8 cellular contexts compared by ENCODE assay signal in the genomic region with DNA sequence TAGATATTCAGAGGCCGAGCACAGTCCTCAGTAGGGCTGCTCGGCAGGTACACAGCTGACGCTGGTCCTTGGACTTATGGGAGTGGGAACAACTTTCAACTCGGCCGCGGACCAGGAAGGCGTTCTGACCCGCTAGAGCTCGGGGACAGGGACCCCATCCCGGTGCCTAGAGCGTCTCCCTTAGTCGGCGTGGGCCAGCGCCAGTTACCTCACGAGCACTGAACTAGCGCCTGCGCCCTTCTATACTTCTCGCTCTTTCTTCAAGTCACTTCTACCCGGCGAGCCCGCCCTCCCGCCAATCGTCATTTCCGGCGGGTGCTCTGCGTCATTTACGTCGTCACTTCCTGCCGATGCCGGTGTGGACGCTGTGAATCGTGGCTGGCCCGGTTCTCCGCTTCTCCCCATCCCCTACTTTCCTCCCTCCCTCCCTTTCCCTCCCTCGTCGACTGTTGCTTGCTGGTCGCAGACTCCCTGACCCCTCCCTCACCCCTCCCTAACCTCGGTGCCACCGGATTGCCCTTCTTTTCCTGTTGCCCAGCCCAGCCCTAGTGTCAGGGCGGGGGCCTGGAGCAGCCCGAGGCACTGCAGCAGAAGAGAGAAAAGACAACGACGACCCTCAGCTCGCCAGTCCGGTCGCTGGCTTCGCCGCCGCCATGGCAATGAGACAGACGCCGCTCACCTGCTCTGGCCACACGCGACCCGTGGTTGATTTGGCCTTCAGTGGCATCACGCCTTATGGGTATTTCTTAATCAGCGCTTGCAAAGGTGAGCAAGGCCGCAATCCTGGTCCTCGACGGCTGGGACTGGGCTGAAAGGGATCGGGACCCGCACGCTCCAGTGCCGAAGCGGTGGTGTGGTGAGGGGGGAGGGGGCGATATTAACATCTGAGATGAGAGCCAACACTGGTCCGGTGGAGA. TPM values are rescaled to one million over a fixed set of nuclear protein-coding genes. Genes with fewer than 3 reads are reported as not detected.
DNase-seq lines count a peak whose midpoint lies in the region; ATAC-seq and TF ChIP-seq lines count a peak whose summit lies in the region.

Gene STRAP, plus strand, starts transcription at position 333 of the 917 bp plus-strand sequence. Its CDS starts 321 bp downstream, at position 654.

- H3K27me3 ChIP-seq in left ventricle myocardium inferior (ENCODE audit: low read depth) (no peaks in the 10 kb centered on the region), prostate gland (replicated peaks; ENCODE audit: insufficient read depth) (no peaks in the 10 kb centered on the region)

- peak within 1 kb of the TSS; percentile 92 for H3K4me3 Mint-ChIP-seq in T-helper 17 cell

- H3K27ac ChIP-seq in left ventricle myocardium inferior (replicated peaks) = peak within 1 kb of the TSS; percentile 98
- H3K27ac ChIP-seq in prostate gland = peak within 1 kb of the TSS; percentile 98 to 99
- H3K27ac ChIP-seq in urinary bladder (ENCODE audit: low read depth) = peak within 1 kb of the TSS; percentile 99

- TF ChIP-seq CTCF in left ventricle myocardium inferior (IDR thresholded peaks at IDR 0.05; ENCODE audit: borderline replicate concordance) = no peak
- no peak for TF ChIP-seq CTCF in prostate gland (IDR thresholded peaks at IDR 0.05)

- peak within 1 kb of the TSS; percentile 99 for H3K27ac Mint-ChIP-seq in T-helper 17 cell

- H3K27me3 Mint-ChIP-seq in T-helper 17 cell = no peaks in the 10 kb centered on the region

- 0% methylated on average over 66 of the region's 66 CpGs for WGBS in prostate gland
- under 1% methylated on average over 66 of the region's 66 CpGs for WGBS in urinary bladder

- no peaks in the 10 kb centered on the region for H3K9me3 ChIP-seq in T-helper 17 cell (ENCODE audit: control insufficient read depth, low read length, poor library complexity, severe bottlenecking)
- H3K9me3 ChIP-seq in left ventricle myocardium inferior (replicated peaks) = no peaks in the 10 kb centered on the region
- no peaks in the 10 kb centered on the region for H3K9me3 ChIP-seq in prostate gland

- ATAC-seq in HG02885 (IDR thresholded peaks at IDR 0.05; ENCODE audit: poor library complexity, unreplicated experiment) = peak; percentile 96
- ATAC-seq in T-helper 17 cell = peak; percentile 96

- H3K36me3 ChIP-seq in left ventricle myocardium inferior (peaks cover 10% of the 10 kb centered on the region), prostate gland (no peaks in the 10 kb centered on the region), urinary bladder (ENCODE audit: insufficient read depth) (no peaks in the 10 kb centered on the region)

- peaks cover 32% of the 10 kb centered on the region for H3K4me1 Mint-ChIP-seq in T-helper 17 cell

- DNase-seq in NCI-H1694 treated with DMSO at 0.1 percent for 48 hours (lab: John Stamatoyannopoulos, UW) = peak; percentile 97
- DNase-seq in T-helper 17 cell = peak; percentile 86 to 95 (median 91)
- DNase-seq in amygdala (lab: John Stamatoyannopoulos, UW) = peak; percentile 79 to 98 (median 93)
- DNase-seq in left ventricle myocardium inferior = peak; percentile 96
- peak; percentile 97 for DNase-seq in prostate gland (ENCODE audit: low spot score)

- TF ChIP-seq POLR2A in GM15510 (IDR thresholded peaks at IDR 0.05; ENCODE audit: borderline replicate concordance, extremely low read depth, insufficient read length) (peak; percentile 98), prostate gland (IDR thresholded peaks at IDR 0.05) (peak; percentile 100)

- H3K4me3 ChIP-seq in left ventricle myocardium inferior = peak within 1 kb of the TSS; percentile 89
- peak within 1 kb of the TSS; percentile 66 to 82 for H3K4me3 ChIP-seq in prostate gland
- H3K4me3 ChIP-seq in urinary bladder (ENCODE audit: low read depth, low read length) = peak within 1 kb of the TSS; percentile 81

- intact Hi-C loops in left ventricle myocardium inferior (cut with micrococcal nuclease) = no loop called here
- intact Hi-C loops in prostate gland (cut with DNase I) = no loop called here

- H3K36me3 Mint-ChIP-seq in T-helper 17 cell (ENCODE audit: low read depth) = peaks cover 3% of the 10 kb centered on the region

- H3K4me1 ChIP-seq in left ventricle myocardium inferior (peaks cover 60% of the 10 kb centered on the region), prostate gland (replicated peaks) (no peaks in the 10 kb centered on the region), urinary bladder (ENCODE audit: insufficient read depth) (peaks cover 2% of the 10 kb centered on the region)

RNA-seq across cellular contexts. Expression of gene STRAP, which starts in this region (rescaled TPM):
- total RNA-seq in T-helper 17 cell = 100 to 1,000 TPM in 1 of 2 donors, 10 to 100 TPM in 1; 98.1 to 108 TPM
- 130 TPM for total RNA-seq in left ventricle myocardium inferior
- total RNA-seq in prostate gland = 10 to 100 TPM; 58.4 to 74.2 TPM
- total RNA-seq in urinary bladder = 62.3 TPM
- polyA plus RNA-seq in urinary bladder = 80.7 TPM

Comparison
In these comparisons a context has a peak if more than half of its experiments do, and no peak if none do; other contexts are left out.
1. Peak in every context shown above with its lines: DNase-seq, ATAC-seq, H3K4me3 ChIP-seq and H3K27ac ChIP-seq.